17 cellular contexts compared by ENCODE assay signal in the genomic region with DNA sequence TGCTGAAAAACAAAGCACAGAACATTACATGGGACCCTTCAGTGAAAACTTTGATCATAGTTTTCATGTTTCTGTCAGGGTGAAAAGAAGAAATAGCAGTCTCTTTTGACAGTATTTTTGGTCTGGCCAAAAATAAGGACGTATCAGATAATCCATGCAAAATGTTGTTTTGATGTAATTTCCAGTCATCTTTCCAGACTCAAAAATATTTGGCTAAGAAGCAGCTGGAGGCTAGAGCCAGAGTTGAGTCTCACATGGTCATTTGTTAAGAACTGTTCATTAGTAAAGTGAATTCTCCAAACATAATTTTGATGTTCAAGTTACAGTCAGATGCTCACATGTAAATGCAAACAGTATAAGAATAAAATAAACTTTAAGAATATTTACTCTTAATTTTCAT.
DNase-seq lines count a peak whose midpoint lies in the region; ATAC-seq, FAIRE-seq and TF ChIP-seq lines count a peak whose summit lies in the region.
"Had no signal": no experiment of that assay in that cellular context is flagged by ENCODE, and none has a peak within 500 bp of the region (broad histone marks: within the 10 kb centered on the region; RNA-seq: fewer than 3 reads in every experiment).

No MANE protein-coding gene starts in this region.

- peaks cover 17% of the 10 kb centered on the region for H3F3A ChIP-seq in SK-N-SH (replicated peaks; ENCODE audit: insufficient read depth)

- TF ChIP-seq POLR2A in heart left ventricle (IDR thresholded peaks at IDR 0.05), result no peak
- TF ChIP-seq POLR2A in vagina (IDR thresholded peaks at IDR 0.05), result no peak

- TF ChIP-seq CTCF in SK-N-SH (IDR thresholded peaks at IDR 0.05) (no peak), heart left ventricle (IDR thresholded peaks at IDR 0.05) (no peak), psoas muscle (IDR thresholded peaks at IDR 0.05) (no peak), vagina (IDR thresholded peaks at IDR 0.05) (no peak), pancreas (IDR thresholded peaks at IDR 0.05) (no peak)

- CTCF ChIA-PET in SK-N-SH (lab: Yijun Ruan, JAX), result no interaction called here

- TF ChIP-seq EP300 in SK-N-SH (IDR thresholded peaks at IDR 0.05; ENCODE audit: borderline replicate concordance in 1 of 2, low read depth in 1 of 2, low read length in 1 of 2), result no peak

- no peak for TF ChIP-seq RAD21 in SK-N-SH (IDR thresholded peaks at IDR 0.05; ENCODE audit: low read length)

- H3K79me2 ChIP-seq in SK-N-SH (ENCODE audit: insufficient read depth), result no peaks in the 10 kb centered on the region

- H3K27ac ChIP-seq in SK-N-SH (ENCODE audit: low read depth in 2 of 2, low read length in 1 of 2) (peak overlapping the region in 1 of 2 experiments; percentile 95; a peak in 1 of 4 replicates), heart left ventricle (peak overlapping the region; percentile 48 to 84 (median 69)), psoas muscle (peak overlapping the region; percentile 80), vagina (peak overlapping the region; percentile 32), pancreas (peak overlapping the region in 2 of 4 donors; percentile 17 to 20)
- H3K27ac ChIP-seq: 22Rv1, C4-2B had no signal

- FAIRE-seq in pancreas (lab: Jason Lieb, UNC), result no peak
- FAIRE-seq: colon, HTR-8/SVneo had no signal

- H3K4me3 ChIP-seq in SK-N-SH (ENCODE audit: low read depth in 2 of 2, low read length in 1 of 2) (no peak overlapping the region), heart left ventricle (no peak overlapping the region), psoas muscle (no peak overlapping the region), vagina (no peak overlapping the region), pancreas (no peak overlapping the region)

- no peak for ATAC-seq in SK-N-SH treated with all-trans-retinoic acid at 6 μM for 48 hours
- ATAC-seq in heart left ventricle, result peak in 2 of 4 donors; percentile 22 to 40
- ATAC-seq in psoas muscle, result no peak
- no peak for ATAC-seq in GM21619 (IDR thresholded peaks at IDR 0.05; ENCODE audit: unreplicated experiment)
- ATAC-seq in pancreas, result no peak
- ATAC-seq: activated T-helper 17 cell treated with anti-CD3 and anti-CD28 coated beads, Interleukin-2, amount 50 U/mL, for 72 hours; stimulated activated naive CD8-positive, alpha-beta T cell treated with anti-CD3 and anti-CD28 coated beads, Interleukin-15, amount 100 ng/mL, for 72 hours; T-helper 17 cell had no signal

- POLR2A ChIA-PET in SK-N-SH (lab: Yijun Ruan, JAX), result no interaction called here

- H3K27me3 ChIP-seq in SK-N-SH (ENCODE audit: insufficient read depth) (no peaks in the 10 kb centered on the region), heart left ventricle (no peaks in the 10 kb centered on the region), psoas muscle (ENCODE audit: insufficient read depth in 3 of 3, low read length in 2 of 3) (no peaks in the 10 kb centered on the region), vagina (no peaks in the 10 kb centered on the region), pancreas (peaks cover 0 to 6% (median 0%) of the 10 kb centered on the region in 4 donors)

- no peaks in the 10 kb centered on the region for H3K36me3 ChIP-seq in SK-N-SH (replicated peaks in 1 of 2; ENCODE audit: control insufficient read depth in 1 of 2, insufficient read depth in 2 of 2, low read length in 1 of 2)
- no peaks in the 10 kb centered on the region for H3K36me3 ChIP-seq in heart left ventricle
- H3K36me3 ChIP-seq in psoas muscle (ENCODE audit: insufficient read depth in 1 of 2, low read depth in 1 of 2), result no peaks in the 10 kb centered on the region
- H3K36me3 ChIP-seq in vagina, result no peaks in the 10 kb centered on the region
- H3K36me3 ChIP-seq in pancreas, result no peaks in the 10 kb centered on the region

- WGBS in SK-N-SH (ENCODE audit: low lambda C conversion rate), result 83% methylated on average over 1 of the region's 1 CpG
- WGBS in heart left ventricle, 4 donors, result 43 to 54% (median 44%) methylated on average over 1 of the region's 1 CpG
- 15 to 38% (median 36%) methylated on average over 1 of the region's 1 CpG for WGBS in psoas muscle, 3 donors
- 32 to 56% methylated on average over 1 of the region's 1 CpG for WGBS in pancreas, 2 donors

- no peaks in the 10 kb centered on the region for H3K9me3 ChIP-seq in SK-N-SH
- H3K9me3 ChIP-seq in heart left ventricle, result no peaks in the 10 kb centered on the region
- no peaks in the 10 kb centered on the region for H3K9me3 ChIP-seq in psoas muscle
- H3K9me3 ChIP-seq in vagina, result no peaks in the 10 kb centered on the region
- H3K9me3 ChIP-seq in pancreas, result no peaks in the 10 kb centered on the region

- H4K20me1 ChIP-seq in SK-N-SH (ENCODE audit: insufficient read depth), result no peaks in the 10 kb centered on the region

- no peaks in the 10 kb centered on the region for H3K9me2 ChIP-seq in SK-N-SH

- H3K4me1 ChIP-seq in SK-N-SH (ENCODE audit: control insufficient read depth in 1 of 2, insufficient read depth in 2 of 2, low read depth in 1 of 2, low read length in 1 of 2) (peaks cover 2 to 9% of the 10 kb centered on the region in 2 experiments; a peak in 3 of 4 replicates), heart left ventricle (peaks cover 0 to 33% (median 18%) of the 10 kb centered on the region in 12 donors), psoas muscle (peaks cover 31% of the 10 kb centered on the region), vagina (peaks cover 17% of the 10 kb centered on the region), pancreas (no peaks in the 10 kb centered on the region)

- peak overlapping the region; percentile 19; the same call in 1 of the 2 replicates for H2AFZ ChIP-seq in SK-N-SH (ENCODE audit: low read depth)

- intact Hi-C loops in heart left ventricle (cut with DNase I) (loop anchor here in 4 of 10 donors (5.0 to 10.0 kb wide), 6 partner anchors 39 to 1111 kb away; no protein-coding TSS in a partner anchor), psoas muscle (cut with DNase I) (loop anchor here in 1 of 2 donors (10.0 kb wide), 2 partner anchors 419 to 531 kb away; no protein-coding TSS in a partner anchor), vagina (cut with DNase I) (no loop called here), pancreas (cut with DNase I) (no loop called here)

- DNase-seq in SK-N-SH (no peak), heart left ventricle (no peak), psoas muscle (no peak), vagina (ENCODE audit: extremely low spot score in 2 of 2) (no peak), A172 (ENCODE audit: low spot score) (no peak), pancreas (no peak)
- DNase-seq: hippocampal formation; NCI-H226; stimulated activated naive CD8-positive, alpha-beta T cell treated with anti-CD3 and anti-CD28 coated beads, Interleukin-15, amount 100 ng/mL, for 72 hours; T-helper 17 cell had no signal

- no peak overlapping the region for H3K9ac ChIP-seq in SK-N-SH

- H3K4me2 ChIP-seq in SK-N-SH, result no peak overlapping the region

TF ChIP-seq in SK-N-SH, 30 proteins besides CTCF, POLR2A, EP300 and RAD21 (continues in another document):
- TF ChIP-seq TCF12 (IDR thresholded peaks at IDR 0.05), result no peak
- TF ChIP-seq, protein P1, sequence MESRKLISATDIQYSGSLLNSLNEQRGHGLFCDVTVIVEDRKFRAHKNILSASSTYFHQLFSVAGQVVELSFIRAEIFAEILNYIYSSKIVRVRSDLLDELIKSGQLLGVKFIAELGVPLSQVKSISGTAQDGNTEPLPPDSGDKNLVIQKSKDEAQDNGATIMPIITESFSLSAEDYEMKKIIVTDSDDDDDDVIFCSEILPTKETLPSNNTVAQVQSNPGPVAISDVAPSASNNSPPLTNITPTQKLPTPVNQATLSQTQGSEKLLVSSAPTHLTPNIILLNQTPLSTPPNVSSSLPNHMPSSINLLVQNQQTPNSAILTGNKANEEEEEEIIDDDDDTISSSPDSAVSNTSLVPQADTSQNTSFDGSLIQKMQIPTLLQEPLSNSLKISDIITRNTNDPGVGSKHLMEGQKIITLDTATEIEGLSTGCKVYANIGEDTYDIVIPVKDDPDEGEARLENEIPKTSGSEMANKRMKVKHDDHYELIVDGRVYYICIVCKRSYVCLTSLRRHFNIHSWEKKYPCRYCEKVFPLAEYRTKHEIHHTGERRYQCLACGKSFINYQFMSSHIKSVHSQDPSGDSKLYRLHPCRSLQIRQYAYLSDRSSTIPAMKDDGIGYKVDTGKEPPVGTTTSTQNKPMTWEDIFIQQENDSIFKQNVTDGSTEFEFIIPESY (IDR thresholded peaks at IDR 0.05; ENCODE audit: borderline replicate concordance, low read depth), result no peak
- no peak for TF ChIP-seq FOXJ3 (CRISPR knock-in tag; IDR thresholded peaks at IDR 0.05)
- no peak for TF ChIP-seq FOSL2 (IDR thresholded peaks at IDR 0.05; ENCODE audit: borderline replicate concordance, low read depth)
- no peak for TF ChIP-seq RXRA (IDR thresholded peaks at IDR 0.05; ENCODE audit: borderline replicate concordance, low read depth)

TF ChIP-seq in SK-N-SH treated with all-trans-retinoic acid at 6 μM for 48 hours, 23 proteins besides CTCF, POLR2A, EP300 and RAD21:
- TF ChIP-seq BACH2 (CRISPR knock-in tag; IDR thresholded peaks at IDR 0.05; ENCODE audit: borderline replicate concordance) (no peak), GLIS3 (CRISPR knock-in tag; IDR thresholded peaks at IDR 0.05) (no peak), ESRRG (CRISPR knock-in tag; IDR thresholded peaks at IDR 0.05) (no peak), ZFP3 (CRISPR knock-in tag; IDR thresholded peaks at IDR 0.05) (no peak)
TF ChIP-seq in SK-N-SH treated with all-trans-retinoic acid at 6 μM for 48 hours: peak in this region for 0.
